24 cellular contexts compared by ENCODE assay signal in genomic region chr6:144488590-144488989, GRCh38.
"Had no signal": no experiment of that assay in that cellular context is flagged by ENCODE, and none has a peak within 500 bp of the region (broad histone marks: within the 10 kb centered on the region; RNA-seq: fewer than 3 reads in every experiment).

No MANE protein-coding gene starts in this region.

- FAIRE-seq: RCC 7860 had no signal

- ATAC-seq: activated naive CD4-positive, alpha-beta T cell treated with anti-CD3 and anti-CD28 coated beads, Interleukin-2, amount 50 U/mL, for 72 hours; activated naive CD8-positive, alpha-beta T cell treated with anti-CD3 and anti-CD28 coated beads, Interleukin-2, amount 50 U/mL, for 24 hours; activated T-cell treated with anti-CD3 and anti-CD28 coated beads, Interleukin-2, amount 50 U/mL, for 4 hours; PC-3 had no signal

- DNase-seq: activated B cell treated with CpG ODN at 0.5 μM for 24 hours; activated CD4-positive, alpha-beta memory T cell treated with anti-CD3 and anti-CD28 coated beads for 36 hours; activated CD4-positive, alpha-beta T cell treated with anti-CD3 and anti-CD28 coated beads for 1 hour; activated CD4-positive, alpha-beta T cell treated with anti-CD3 and anti-CD28 coated beads, Interleukin-2, amount 10 ng/mL, durations not matched to agents 24 days and 14 days; activated CD8-positive, alpha-beta memory T cell treated with anti-CD3 and anti-CD28 coated beads for 24 hours; activated effector memory CD4-positive, alpha-beta T cell treated with anti-CD3 and anti-CD28 coated beads, Interleukin-2, amount 50 U/mL, for 16 hours; activated naive CD4-positive, alpha-beta T cell treated with Interleukin-2 at 50 U/mL for 16 hours; activated naive CD8-positive, alpha-beta T cell treated with anti-CD3 and anti-CD28 coated beads, Interleukin-2, amount 50 U/mL, for 24 hours; activated T-cell treated with anti-CD3 and anti-CD28 coated beads, Interleukin-2, amount 50 U/mL, for 4 hours; amniotic stem cell; Karpas-422; MM.1S; NCI-H1105; NCI-H1436; NCI-H1694 treated with DMSO at 0.1 percent for 48 hours; NCI-H2029 treated with DMSO at 0.1 percent for 48 hours; NCI-H446; NCI-H524 treated with DMSO at 0.1 percent for 48 hours; NCI-H82; PC-3; SHP77 had no signal

- H3K4me3 ChIP-seq: ascending aorta had no signal

- H3K27ac ChIP-seq: ascending aorta had no signal

- H3K4me1 ChIP-seq: ascending aorta had no signal

- H3K27me3 ChIP-seq: ascending aorta had no signal

- H3K9me3 ChIP-seq: ascending aorta had no signal
